In genomic region chr17:385195-385835, GRCh38 we compare ENCODE assay signal across 8 cellular contexts. TPM values are rescaled to one million over a fixed set of nuclear protein-coding genes. Genes with fewer than 3 reads are reported as not detected.
DNase-seq lines count a peak whose midpoint lies in the region; ATAC-seq, FAIRE-seq and TF ChIP-seq lines count a peak whose summit lies in the region.

No MANE protein-coding gene starts in this region.

- peaks cover 8% of the 10 kb centered on the region for H3K4me1 ChIP-seq in astrocyte (ENCODE audit: insufficient read depth, low read length)

- no peak for FAIRE-seq in astrocyte (lab: Jason Lieb, UNC)

- H2AFZ ChIP-seq in astrocyte (ENCODE audit: low read depth, low read length) = peak overlapping the region; percentile 52

- H3K79me2 ChIP-seq in astrocyte (ENCODE audit: insufficient read depth, low read length) = no peaks in the 10 kb centered on the region

- ATAC-seq in stimulated activated memory B cell treated with anti-CD40 and anti-IgM and Interleukin-4, amounts not matched to agents 10 μg/mL and 1 μg/mL and 100 μg/mL, for 72 hours = no peak
- ATAC-seq in GM18511 (IDR thresholded peaks at IDR 0.05; ENCODE audit: unreplicated experiment) = no peak

- TF ChIP-seq CTCF in astrocyte (IDR thresholded peaks at IDR 0.05; ENCODE audit: insufficient read depth, low read depth, low read length) = no peak

- H3K27me3 ChIP-seq in astrocyte (ENCODE audit: insufficient read depth, low read length) = peaks cover 16% of the 10 kb centered on the region

- DNase-seq in EH (ENCODE audit: low read depth) (peak; percentile 47), NCI-H2171 (lab: John Stamatoyannopoulos, UW) (peak; percentile 8), astrocyte (ENCODE audit: low read depth) (no peak), iPS-NIHi11 (ENCODE audit: low spot score) (peak; percentile 69), erythroblast (lab: John Stamatoyannopoulos, UW) (no peak), NCI-H774 (lab: John Stamatoyannopoulos, UW) (no peak)

- H3K9me3 ChIP-seq in astrocyte (ENCODE audit: insufficient read depth, low read depth, low read length) = no peaks in the 10 kb centered on the region

- H3K4me1 Mint-ChIP-seq in astrocyte (ENCODE audit: low read depth, unreplicated experiment) = peaks cover 15% of the 10 kb centered on the region
- H3K4me1 Mint-ChIP-seq in stimulated activated memory B cell treated with anti-CD40 and anti-IgM and Interleukin-4, amounts not matched to agents 10 μg/mL and 1 μg/mL and 100 μg/mL, for 72 hours = peaks cover 20% of the 10 kb centered on the region

- no peak overlapping the region for H3K27ac ChIP-seq in astrocyte (ENCODE audit: low read depth, low read length)

- H3K36me3 Mint-ChIP-seq in astrocyte (ENCODE audit: low read depth, unreplicated experiment) = no peaks in the 10 kb centered on the region
- H3K36me3 Mint-ChIP-seq in stimulated activated memory B cell treated with anti-CD40 and anti-IgM and Interleukin-4, amounts not matched to agents 10 μg/mL and 1 μg/mL and 100 μg/mL, for 72 hours = no peaks in the 10 kb centered on the region

- H3K36me3 ChIP-seq in astrocyte (ENCODE audit: insufficient read depth, low read length) = no peaks in the 10 kb centered on the region

- peak overlapping the region; percentile 34 for H3K4me3 Mint-ChIP-seq in astrocyte (ENCODE audit: unreplicated experiment)
- H3K4me3 Mint-ChIP-seq in stimulated activated memory B cell treated with anti-CD40 and anti-IgM and Interleukin-4, amounts not matched to agents 10 μg/mL and 1 μg/mL and 100 μg/mL, for 72 hours = peak overlapping the region; percentile 74

- H3K4me3 ChIP-seq in astrocyte (ENCODE audit: insufficient read depth, low read depth, low read length) = peak overlapping the region; percentile 17

- H3K9ac ChIP-seq in astrocyte (ENCODE audit: low read length) = no peak overlapping the region

- peaks cover 9% of the 10 kb centered on the region for H4K20me1 ChIP-seq in astrocyte (ENCODE audit: insufficient read depth, low read length)

- TF ChIP-seq POLR2A in erythroblast (IDR thresholded peaks at IDR 0.05; ENCODE audit: low read length) = no peak

- H3K27me3 Mint-ChIP-seq in astrocyte (ENCODE audit: low read depth, unreplicated experiment) = peaks cover 36% of the 10 kb centered on the region
- peaks cover 50% of the 10 kb centered on the region for H3K27me3 Mint-ChIP-seq in stimulated activated memory B cell treated with anti-CD40 and anti-IgM and Interleukin-4, amounts not matched to agents 10 μg/mL and 1 μg/mL and 100 μg/mL, for 72 hours

- peaks cover 6% of the 10 kb centered on the region for H3K9me3 Mint-ChIP-seq in astrocyte (ENCODE audit: unreplicated experiment)
- H3K9me3 Mint-ChIP-seq in stimulated activated memory B cell treated with anti-CD40 and anti-IgM and Interleukin-4, amounts not matched to agents 10 μg/mL and 1 μg/mL and 100 μg/mL, for 72 hours = peaks cover 2% of the 10 kb centered on the region

- H3K4me2 ChIP-seq in astrocyte (ENCODE audit: low read length) = peak overlapping the region; percentile 74

- H3K27ac Mint-ChIP-seq in astrocyte (ENCODE audit: unreplicated experiment) = no peak overlapping the region
- H3K27ac Mint-ChIP-seq in stimulated activated memory B cell treated with anti-CD40 and anti-IgM and Interleukin-4, amounts not matched to agents 10 μg/mL and 1 μg/mL and 100 μg/mL, for 72 hours = peak overlapping the region; percentile 34

RNA-seq across cellular contexts. Expression of gene RPH3AL, which starts 32.7 kb away (rescaled TPM):
- total RNA-seq in astrocyte = 3.1 and 3.7 TPM in 2 replicates

Comparison
In these comparisons a context has a peak if more than half of its experiments do, and no peak if none do; other contexts are left out.
1. DNase-seq: peak in EH (single experiment), NCI-H2171 (single experiment) and iPS-NIHi11 (single experiment); none in astrocyte (single experiment), erythroblast (0 of 2) and NCI-H774 (single experiment).